Comparison of ENCODE assay signal across 31 cellular contexts in the genomic region with DNA sequence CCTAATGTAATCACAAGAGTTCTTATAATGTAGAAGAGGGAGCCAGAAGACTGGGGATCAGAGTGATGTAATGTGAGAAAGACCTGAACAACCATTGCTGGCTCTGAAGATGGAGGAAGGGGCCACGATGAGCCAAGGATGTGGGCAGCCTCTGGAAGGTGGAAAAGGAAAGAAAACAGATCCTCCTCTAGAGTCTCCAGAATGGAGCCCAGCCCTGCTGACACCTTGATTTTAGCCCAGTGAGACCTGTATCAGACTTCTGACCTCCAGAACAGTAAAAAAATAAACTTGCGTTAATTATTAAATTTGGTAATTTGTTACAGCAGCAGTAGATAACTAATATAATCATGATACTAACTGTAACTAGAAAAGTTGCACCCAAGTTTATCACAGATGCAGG. TPM values are rescaled to one million over a fixed set of nuclear protein-coding genes. Genes with fewer than 3 reads are reported as not detected.
DNase-seq lines count a peak whose midpoint lies in the region; ATAC-seq, FAIRE-seq and TF ChIP-seq lines count a peak whose summit lies in the region.
"Had no signal": no experiment of that assay in that cellular context is flagged by ENCODE, and none has a peak within 500 bp of the region (broad histone marks: within the 10 kb centered on the region; RNA-seq: fewer than 3 reads in every experiment).

No MANE protein-coding gene starts in this region.

- H3K27ac Mint-ChIP-seq in IgD-negative memory B cell, result peak overlapping the region in 2 of 3 donors; percentile 47 to 100
- H3K27ac Mint-ChIP-seq in immature natural killer cell, result peak overlapping the region in 4 of 6 donors; percentile 19 to 65 (median 36)
- H3K27ac Mint-ChIP-seq: activated CD8-positive, alpha-beta memory T cell treated with anti-CD3 and anti-CD28 coated beads, Interleukin-2, amount 10 ng/mL, durations not matched to agents 7 days and 5 days; T-cell had no signal

- H3K27ac ChIP-seq in A549 (peak overlapping the region; percentile 71 to 97; a peak in 5 of 6 replicates), psoas muscle (peak overlapping the region; percentile 47), heart left ventricle (no peak overlapping the region), mammary epithelial cell (ENCODE audit: insufficient read depth, low read depth, low read length) (no peak overlapping the region)
- H3K27ac ChIP-seq: brain microvascular endothelial cell, foreskin keratinocyte, KMS-11 had no signal

- peaks cover 0 to 3% (median 0%) of the 10 kb centered on the region in 3 donors for H3K9me3 Mint-ChIP-seq in IgD-negative memory B cell
- H3K9me3 Mint-ChIP-seq in immature natural killer cell, result peaks cover 0 to 6% (median 0%) of the 10 kb centered on the region in 6 donors
- H3K9me3 Mint-ChIP-seq: activated T-cell treated with anti-CD3 and anti-CD28 coated beads, Interleukin-2, amount 50 U/mL, for 4 hours had no signal

- H2AFZ ChIP-seq in mammary epithelial cell (ENCODE audit: low read depth, low read length), result no peak overlapping the region

- H3K4me2 ChIP-seq in A549, result peak overlapping the region; percentile 82
- no peak overlapping the region for H3K4me2 ChIP-seq in mammary epithelial cell (ENCODE audit: insufficient read depth, low read depth, low read length)
- H3K4me2 ChIP-seq: KMS-11 had no signal

- TF ChIP-seq POLR2A in A549 (IDR thresholded peaks at IDR 0.05; ENCODE audit: low read length) (no peak), heart left ventricle (IDR thresholded peaks at IDR 0.05) (no peak)

- CTCF ChIA-PET in A549 (lab: Yijun Ruan, JAX) (interaction anchor here (0.6 to 1.2 kb wide), 2 partner anchors 86 to 1022 kb away, joined by 3 to 4 read pairs; no protein-coding TSS in a partner anchor), mammary epithelial cell (lab: Charles Lee; ENCODE audit: low non-redundant PET) (no interaction called here)

- H3K9me3 ChIP-seq in A549 (no peaks in the 10 kb centered on the region), psoas muscle (no peaks in the 10 kb centered on the region), heart left ventricle (peaks cover 0 to 6% (median 0%) of the 10 kb centered on the region in 12 donors), mammary epithelial cell (replicated peaks; ENCODE audit: insufficient read depth, low read length) (no peaks in the 10 kb centered on the region)
- H3K9me3 ChIP-seq: esophagus squamous epithelium, uterus had no signal

- no peak for FAIRE-seq in A549 (lab: Jason Lieb, UNC)
- FAIRE-seq: A204.1, endometrium, GM12878, H54 had no signal

- H3K27me3 Mint-ChIP-seq in IgD-negative memory B cell, result peaks cover 2% of the 10 kb centered on the region
- peaks cover 16 to 22% (median 20%) of the 10 kb centered on the region in 3 donors for H3K27me3 Mint-ChIP-seq in immature natural killer cell (ENCODE audit: low read depth in 3 of 3)

- intact Hi-C loops in psoas muscle (cut with DNase I), result loop anchor here in 1 of 2 donors (5.0 kb wide), 1 partner anchor 40 kb away; no protein-coding TSS in a partner anchor
- intact Hi-C loops in heart left ventricle (cut with DNase I), result loop anchor here in 4 of 10 donors (5.0 to 10.0 kb wide), 4 partner anchors 92 to 358 kb away; a partner anchor contains a TSS
- intact Hi-C loops in mammary epithelial cell (cut with micrococcal nuclease), result no loop called here

- no peak for DNase-seq in A549 (ENCODE audit: low read depth in 1 of 2, low spot score in 1 of 2)
- no peak for DNase-seq in immature natural killer cell
- DNase-seq in psoas muscle, result no peak
- no peak for DNase-seq in heart left ventricle
- DNase-seq in HUDEP-2 (lab: John Stamatoyannopoulos, UW; ENCODE audit: unreplicated experiment in 76 of 76), result no peak
- no peak for DNase-seq in mammary epithelial cell
- DNase-seq in LoVo (ENCODE audit: low spot score), result no peak
- DNase-seq: activated CD4-positive, alpha-beta T cell treated with anti-CD3 and anti-CD28 coated beads, Interleukin-2, amount 50 U/mL, for 4 hours; activated CD8-positive, alpha-beta memory T cell treated with anti-CD3 and anti-CD28 coated beads, Interleukin-2, amount 10 ng/mL, durations not matched to agents 7 days and 5 days; activated naive CD4-positive, alpha-beta T cell treated with Interleukin-2 at 50 U/mL for 16 hours; activated T-cell treated with anti-CD3 and anti-CD28 coated beads, Interleukin-2, amount 50 U/mL, for 4 hours; brain microvascular endothelial cell; CD4-positive, alpha-beta memory T cell; cerebellar nuclear complex; DMS153; esophagus squamous epithelium; foreskin keratinocyte; left cardiac atrium; MM.1S; NCI-H2029; NCI-H510A treated with DMSO at 0.1 percent for 48 hours; stimulated activated naive CD8-positive, alpha-beta T cell treated with anti-CD3 and anti-CD28 coated beads, Interleukin-15, Interleukin-2, amounts not matched to agents 100 U/mL and 50 U/mL, for 24 hours; T-cell; uterus had no signal

- no peak for ATAC-seq in A549
- no peak for ATAC-seq in psoas muscle
- ATAC-seq in heart left ventricle, result no peak
- ATAC-seq: activated CD4-positive, CD25-positive, alpha-beta regulatory T cell treated with anti-CD3 and anti-CD28 coated beads, Interleukin-2, amount 50 U/mL, for 24 hours; activated CD8-positive, alpha-beta memory T cell treated with anti-CD3 and anti-CD28 coated beads, Interleukin-2, amount 10 ng/mL, durations not matched to agents 7 days and 5 days; activated T-cell treated with anti-CD3 and anti-CD28 coated beads, Interleukin-2, amount 50 U/mL, for 4 hours; foreskin keratinocyte; GM12878; left cardiac atrium; stimulated activated naive CD8-positive, alpha-beta T cell treated with anti-CD3 and anti-CD28 coated beads, Interleukin-15, Interleukin-2, amounts not matched to agents 100 U/mL and 50 U/mL, for 24 hours; T-cell had no signal

- TF ChIP-seq CTCF in A549 (IDR thresholded peaks at IDR 0.05) (no peak), psoas muscle (IDR thresholded peaks at IDR 0.05) (no peak), heart left ventricle (IDR thresholded peaks at IDR 0.05) (no peak), mammary epithelial cell (conservative IDR thresholded peaks at IDR 0.05 in 1 of 2, IDR thresholded peaks at IDR 0.05 in 1 of 2; ENCODE audit: extremely low read depth in 1 of 2, insufficient read depth in 1 of 2, low read depth in 1 of 2, low read length in 2 of 2) (no peak)

- H3K4me3 Mint-ChIP-seq in IgD-negative memory B cell (peak overlapping the region in 1 of 4 donors; percentile 1), immature natural killer cell (no peak overlapping the region)
- H3K4me3 Mint-ChIP-seq: activated CD8-positive, alpha-beta memory T cell treated with anti-CD3 and anti-CD28 coated beads, Interleukin-2, amount 10 ng/mL, durations not matched to agents 7 days and 5 days; activated T-cell treated with anti-CD3 and anti-CD28 coated beads, Interleukin-2, amount 50 U/mL, for 4 hours; T-cell had no signal

- POLR2A ChIA-PET in A549 (lab: Yijun Ruan, JAX), result no interaction called here

- BruUV-seq in mammary epithelial cell (replicated peaks; lab: Mats Ljungman, UMichigan), result no TSS peak

- no peak for TF ChIP-seq RAD21 in A549 (conservative IDR thresholded peaks at IDR 0.05 in 1 of 2, IDR thresholded peaks at IDR 0.05 in 1 of 2)

- H3K4me1 Mint-ChIP-seq in IgD-negative memory B cell (peaks cover 12 to 21% (median 17%) of the 10 kb centered on the region in 3 donors), immature natural killer cell (peaks cover 20 to 26% of the 10 kb centered on the region in 2 donors)

- H3K27me3 ChIP-seq in psoas muscle (ENCODE audit: insufficient read depth in 3 of 3, low read length in 2 of 3), result no peaks in the 10 kb centered on the region
- H3K27me3 ChIP-seq in heart left ventricle, result no peaks in the 10 kb centered on the region
- no peaks in the 10 kb centered on the region for H3K27me3 ChIP-seq in mammary epithelial cell (ENCODE audit: insufficient read depth, low read length)
- H3K27me3 ChIP-seq: brain microvascular endothelial cell, esophagus squamous epithelium, foreskin keratinocyte, uterus had no signal

- H3K36me3 Mint-ChIP-seq in IgD-negative memory B cell, result peaks cover 4% of the 10 kb centered on the region
- no peaks in the 10 kb centered on the region for H3K36me3 Mint-ChIP-seq in immature natural killer cell
- H3K36me3 Mint-ChIP-seq: T-cell had no signal

- H3K4me3 ChIP-seq in A549, result no peak overlapping the region
- no peak overlapping the region for H3K4me3 ChIP-seq in psoas muscle
- H3K4me3 ChIP-seq in heart left ventricle, result no peak overlapping the region
- no peak overlapping the region for H3K4me3 ChIP-seq in mammary epithelial cell (replicated peaks in 1 of 3; ENCODE audit: insufficient read depth in 1 of 3, low read depth in 2 of 3, low read length in 3 of 3)
- H3K4me3 ChIP-seq: esophagus squamous epithelium, GM12878, uterus had no signal

- dilution Hi-C loops in mammary epithelial cell (cut with HindIII; ENCODE audit: low sequenced_read_pairs), result no loop called here

- H3K9ac ChIP-seq in mammary epithelial cell (ENCODE audit: insufficient read depth, low read length), result no peak overlapping the region
- H3K9ac ChIP-seq: KMS-11 had no signal

- peaks cover 15% of the 10 kb centered on the region for H3K79me2 ChIP-seq in mammary epithelial cell (ENCODE audit: insufficient read depth, low read length)

- H4K20me1 ChIP-seq in mammary epithelial cell (ENCODE audit: insufficient read depth, low read length), result no peaks in the 10 kb centered on the region

- in situ Hi-C loops in mammary epithelial cell (cut with MboI; ENCODE audit: low sequenced_read_pairs in 2 of 2), result no loop called here

- no peaks in the 10 kb centered on the region for H3K36me3 ChIP-seq in psoas muscle (ENCODE audit: insufficient read depth in 1 of 2, low read depth in 1 of 2)
- no peaks in the 10 kb centered on the region for H3K36me3 ChIP-seq in heart left ventricle
- H3K36me3 ChIP-seq in mammary epithelial cell (ENCODE audit: insufficient read depth, low read length), result no peaks in the 10 kb centered on the region
- H3K36me3 ChIP-seq: brain microvascular endothelial cell, esophagus squamous epithelium, uterus had no signal

- H3K4me1 ChIP-seq in A549, result peaks cover 66% of the 10 kb centered on the region
- peaks cover 26% of the 10 kb centered on the region for H3K4me1 ChIP-seq in psoas muscle
- H3K4me1 ChIP-seq in heart left ventricle, result peaks cover 0 to 34% (median 19%) of the 10 kb centered on the region in 12 donors
- peaks cover 30% of the 10 kb centered on the region for H3K4me1 ChIP-seq in mammary epithelial cell (ENCODE audit: insufficient read depth, low read length)
- H3K4me1 ChIP-seq: uterus had no signal

- 42% methylated on average over 2 of the region's 2 CpGs for WGBS in A549 (ENCODE audit: missing lambda C conversion rate)
- WGBS in psoas muscle, 3 donors, result 43 to 52% (median 46%) methylated on average over 2 of the region's 2 CpGs
- WGBS in heart left ventricle, 4 donors, result 58 to 78% (median 66%) methylated on average over 2 of the region's 2 CpGs
- WGBS in mammary epithelial cell (ENCODE audit: low coverage, missing lambda C conversion rate), result 57% methylated on average over 2 of the region's 2 CpGs

- TF ChIP-seq EP300 in A549 (IDR thresholded peaks at IDR 0.05), result no peak

RNA-seq across cellular contexts. Expression of a gene that starts 3.1 kb away (rescaled TPM):
- polyA plus RNA-seq in A549 (2011; rRNA removed), result 7.4 and 8.5 TPM in 2 replicates
- 5.5 and 6.7 TPM in 2 replicates for polyA plus RNA-seq in A549 (2012; cell fraction: cytosol; rRNA removed)
- polyA plus RNA-seq in A549 (2012; cell fraction: nucleus; rRNA removed), result 3.3 and 4.3 TPM in 2 replicates
- 7.6 to 9.5 TPM (median 8.5 TPM) in 3 replicates for polyA plus RNA-seq in A549 (2017; fragmentation: RNase III; extraction: RNeasy Plus Mini Kit Qiagen cat#74134 plus additional on column Dnase treatment)
- polyA minus RNA-seq in A549 (2011; rRNA and poly(A)+ RNA removed), result 5.5 and 5.9 TPM in 2 replicates
- polyA plus RNA-seq in IgD-negative memory B cell, result 7.5 TPM
- polyA plus RNA-seq in immature natural killer cell, result 1 to 10 TPM; 1.3 to 3.4 (median 2.9) TPM
- total RNA-seq in psoas muscle, result 1 to 10 TPM; 3.5 to 4.4 (median 3.8) TPM
- 1 to 10 TPM; 4.1 to 7.3 (median 4.6) TPM for polyA plus RNA-seq in psoas muscle
- total RNA-seq in heart left ventricle, result 1 to 10 TPM; 2.0 to 6.0 (median 4.1) TPM
- 1 to 10 TPM; 1.3 to 4.0 TPM for polyA plus RNA-seq in heart left ventricle
- 1 to 10 TPM; 1.1 to 3.8 TPM for total RNA-seq in mammary epithelial cell
- 1.9 TPM for polyA plus RNA-seq in mammary epithelial cell
- not detected for polyA minus RNA-seq in mammary epithelial cell

RNA-seq across cellular contexts. Expression of a gene that starts 3.4 kb away (rescaled TPM):
- 78.4 and 87.1 TPM in 2 replicates for polyA plus RNA-seq in A549 (2011; rRNA removed)
- polyA plus RNA-seq in A549 (2012; cell fraction: cytosol; rRNA removed), result 36.4 and 40.0 TPM in 2 replicates
- 23.5 and 26.3 TPM in 2 replicates for polyA plus RNA-seq in A549 (2012; cell fraction: nucleus; rRNA removed)
- polyA plus RNA-seq in A549 (2017; fragmentation: RNase III; extraction: RNeasy Plus Mini Kit Qiagen cat#74134 plus additional on column Dnase treatment), result 52.9 to 54.0 TPM (median 53.7 TPM) in 3 replicates
- polyA minus RNA-seq in A549 (2011; rRNA and poly(A)+ RNA removed), result 60.8 and 68.7 TPM in 2 replicates
- 57.9 TPM for polyA plus RNA-seq in IgD-negative memory B cell
- polyA plus RNA-seq in immature natural killer cell, result 10 to 100 TPM; 52.4 to 89.2 (median 74.1) TPM
- total RNA-seq in psoas muscle, result 10 to 100 TPM; 48.2 to 74.5 (median 57.2) TPM
- 10 to 100 TPM; 34.2 to 72.4 (median 40.6) TPM for polyA plus RNA-seq in psoas muscle
- 10 to 100 TPM; 55.1 to 75.1 (median 64.4) TPM for total RNA-seq in heart left ventricle
- 10 to 100 TPM; 22.2 to 46.2 TPM for polyA plus RNA-seq in heart left ventricle
- total RNA-seq in mammary epithelial cell, result 10 to 100 TPM; 27.9 to 35.0 TPM
- 21.8 TPM for polyA plus RNA-seq in mammary epithelial cell
- 31.3 TPM for polyA minus RNA-seq in mammary epithelial cell

Comparison
In these comparisons a context has a peak if more than half of its experiments do, and no peak if none do; other contexts are left out.
1. H3K27ac ChIP-seq: peak in A549 (2 of 2) and psoas muscle (single experiment); none in heart left ventricle (0 of 12) and mammary epithelial cell (single experiment).